8 cellular contexts compared by ENCODE assay signal in genomic region chr7:44122529-44122928, GRCh38. TPM values are rescaled to one million over a fixed set of nuclear protein-coding genes. Genes with fewer than 3 reads are reported as not detected.
A peak's percentile ranks its signal among the peaks of the same experiment; 100 is the strongest.
DNase-seq lines count a peak whose midpoint lies in the region; ATAC-seq and TF ChIP-seq lines count a peak whose summit lies in the region.

No MANE protein-coding gene starts in this region.

- peaks cover 6% of the 10 kb centered on the region for H3K4me1 ChIP-seq in NT2/D1 (ENCODE audit: insufficient read depth, insufficient read length)

- H3K36me3 Mint-ChIP-seq in Calu3 (ENCODE audit: insufficient read depth, unreplicated experiment): peaks cover 24% of the 10 kb centered on the region
- peaks cover 16% of the 10 kb centered on the region for H3K36me3 Mint-ChIP-seq in endothelial cell (ENCODE audit: low read depth, unreplicated experiment)
- peaks cover 12% of the 10 kb centered on the region for H3K36me3 Mint-ChIP-seq in osteocyte (ENCODE audit: unreplicated experiment)

- TF ChIP-seq CTCF in Calu3 (IDR thresholded peaks at IDR 0.05; ENCODE audit: unreplicated experiment): no peak
- TF ChIP-seq CTCF in endothelial cell (IDR thresholded peaks at IDR 0.05; ENCODE audit: unreplicated experiment): no peak
- no peak for TF ChIP-seq CTCF in osteocyte (IDR thresholded peaks at IDR 0.05)

- H3K4me1 Mint-ChIP-seq in Calu3 (ENCODE audit: low read depth, unreplicated experiment) (peaks cover 19% of the 10 kb centered on the region), endothelial cell (ENCODE audit: unreplicated experiment) (peaks cover 7% of the 10 kb centered on the region), osteocyte (ENCODE audit: unreplicated experiment) (peaks cover 19% of the 10 kb centered on the region)

- H3K36me3 ChIP-seq in NT2/D1 (ENCODE audit: insufficient read depth, insufficient read length, low read length): peaks cover 42% of the 10 kb centered on the region

- no peak for DNase-seq in Calu3
- DNase-seq in NT2/D1 (ENCODE audit: low read depth, low spot score): no peak
- DNase-seq in endothelial cell (ENCODE audit: low spot score): no peak
- DNase-seq in osteocyte (ENCODE audit: extremely low spot score, unreplicated experiment): no peak
- no peak for DNase-seq in NCI-H82 (lab: John Stamatoyannopoulos, UW)
- DNase-seq in substantia nigra (lab: John Stamatoyannopoulos, UW): no peak

- BruUV-seq in Calu3 (replicated peaks; lab: Mats Ljungman, UMichigan): no TSS peak

- H3K27ac Mint-ChIP-seq in Calu3 (ENCODE audit: unreplicated experiment) (peak overlapping the region; percentile 84), endothelial cell (ENCODE audit: unreplicated experiment) (no peak overlapping the region), osteocyte (ENCODE audit: unreplicated experiment) (peak overlapping the region; percentile 76)

- no peaks in the 10 kb centered on the region for H3K9me3 Mint-ChIP-seq in Calu3 (ENCODE audit: low read depth, unreplicated experiment)
- peaks cover 4% of the 10 kb centered on the region for H3K9me3 Mint-ChIP-seq in endothelial cell (ENCODE audit: unreplicated experiment)
- peaks cover 7% of the 10 kb centered on the region for H3K9me3 Mint-ChIP-seq in osteocyte (ENCODE audit: unreplicated experiment)

- intact Hi-C loops in Calu3 (cut with micrococcal nuclease; ENCODE audit: unreplicated experiment): loop anchor here (5.0 kb wide), 1 partner anchor 75 kb away; no protein-coding TSS in a partner anchor

- peaks cover 10% of the 10 kb centered on the region; the same call in 1 of the 2 replicates for H3K9me3 ChIP-seq in NT2/D1 (ENCODE audit: insufficient read depth, low read length)

- H3K4me3 ChIP-seq in NT2/D1 (ENCODE audit: insufficient read length, low read depth): peak overlapping the region; percentile 94

- H3K27me3 Mint-ChIP-seq in Calu3 (ENCODE audit: unreplicated experiment) (peaks cover 14% of the 10 kb centered on the region), endothelial cell (ENCODE audit: unreplicated experiment) (peaks cover 5% of the 10 kb centered on the region), osteocyte (ENCODE audit: unreplicated experiment) (no peaks in the 10 kb centered on the region)

- ATAC-seq in GM21717 (IDR thresholded peaks at IDR 0.05; ENCODE audit: unreplicated experiment): no peak
- ATAC-seq in HG03097 (IDR thresholded peaks at IDR 0.05; ENCODE audit: low FRiP score, unreplicated experiment): no peak

- H3K27me3 ChIP-seq in NT2/D1 (ENCODE audit: insufficient read depth, insufficient read length): peaks cover 6% of the 10 kb centered on the region

- H3K27ac ChIP-seq in substantia nigra (ENCODE audit: low read depth, low read length, poor library complexity, severe bottlenecking): no peak overlapping the region

- H3K4me3 Mint-ChIP-seq in Calu3 (ENCODE audit: low read depth, unreplicated experiment) (peak overlapping the region; percentile 75), endothelial cell (ENCODE audit: unreplicated experiment) (peak overlapping the region; percentile 23), osteocyte (ENCODE audit: unreplicated experiment) (peak overlapping the region; percentile 84)

- H3K9ac ChIP-seq in NT2/D1 (ENCODE audit: insufficient read length, low read depth): peak overlapping the region; percentile 97

- CTCF ChIA-PET in Calu3 (lab: Charles Lee): interaction anchor here (0.6 to 1.8 kb wide), 3 partner anchors 9 to 47 kb away, joined by 4 to 5 read pairs (median 5); no protein-coding TSS in a partner anchor

RNA-seq across cellular contexts. Expression of gene POLD2, which starts 0.8 kb away (rescaled TPM):
- total RNA-seq in Calu3 (2022) (237 and 246 TPM in 2 replicates), endothelial cell (ENCODE audit: unreplicated experiment) (39.9 TPM), osteocyte (59.2 and 63.0 TPM in 2 replicates)

RNA-seq across cellular contexts. Expression of gene AEBP1, which starts 18.4 kb away (rescaled TPM):
- total RNA-seq in Calu3 (2022) (not detected in 2 replicates), endothelial cell (ENCODE audit: unreplicated experiment) (22.2 TPM), osteocyte (781 and 794 TPM in 2 replicates)

RNA-seq across cellular contexts. Expression of gene MYL7, which starts 18.6 kb away (rescaled TPM):
- total RNA-seq in Calu3 (2022): not detected in 2 replicates
- 0.82 TPM for total RNA-seq in endothelial cell (ENCODE audit: unreplicated experiment)
- total RNA-seq in osteocyte: not detected in 2 replicates

RNA-seq across cellular contexts. Expression of gene POLM, which starts 40.2 kb away (rescaled TPM):
- total RNA-seq in Calu3 (2022): 44.2 and 57.9 TPM in 2 replicates
- 16.9 TPM for total RNA-seq in endothelial cell (ENCODE audit: unreplicated experiment)
- 29.3 and 31.9 TPM in 2 replicates for total RNA-seq in osteocyte

RNA-seq across cellular contexts. Expression of gene PGAM2, which starts 57.2 kb away (rescaled TPM):
- total RNA-seq in Calu3 (2022) (0.87 TPM in 1 of 2 replicates, not detected in the other), endothelial cell (ENCODE audit: unreplicated experiment) (not detected), osteocyte (0.97 TPM in 1 of 2 replicates, not detected in the other)

Comparison
In these comparisons a context has a peak if more than half of its experiments do, and no peak if none do; other contexts are left out.
1. H3K4me3 Mint-ChIP-seq: peak in every context shown above with its lines; median percentile 84 in osteocyte; 75 in Calu3; 23 in endothelial cell.
2. RNA of gene AEBP1, which starts 18.4 kb away (total RNA-seq): 781 to 794 TPM in osteocyte; 22.2 TPM in endothelial cell (single experiment) and not detected in Calu3; every median in the first group is over 10 times any median in the second.